In the genomic region with DNA sequence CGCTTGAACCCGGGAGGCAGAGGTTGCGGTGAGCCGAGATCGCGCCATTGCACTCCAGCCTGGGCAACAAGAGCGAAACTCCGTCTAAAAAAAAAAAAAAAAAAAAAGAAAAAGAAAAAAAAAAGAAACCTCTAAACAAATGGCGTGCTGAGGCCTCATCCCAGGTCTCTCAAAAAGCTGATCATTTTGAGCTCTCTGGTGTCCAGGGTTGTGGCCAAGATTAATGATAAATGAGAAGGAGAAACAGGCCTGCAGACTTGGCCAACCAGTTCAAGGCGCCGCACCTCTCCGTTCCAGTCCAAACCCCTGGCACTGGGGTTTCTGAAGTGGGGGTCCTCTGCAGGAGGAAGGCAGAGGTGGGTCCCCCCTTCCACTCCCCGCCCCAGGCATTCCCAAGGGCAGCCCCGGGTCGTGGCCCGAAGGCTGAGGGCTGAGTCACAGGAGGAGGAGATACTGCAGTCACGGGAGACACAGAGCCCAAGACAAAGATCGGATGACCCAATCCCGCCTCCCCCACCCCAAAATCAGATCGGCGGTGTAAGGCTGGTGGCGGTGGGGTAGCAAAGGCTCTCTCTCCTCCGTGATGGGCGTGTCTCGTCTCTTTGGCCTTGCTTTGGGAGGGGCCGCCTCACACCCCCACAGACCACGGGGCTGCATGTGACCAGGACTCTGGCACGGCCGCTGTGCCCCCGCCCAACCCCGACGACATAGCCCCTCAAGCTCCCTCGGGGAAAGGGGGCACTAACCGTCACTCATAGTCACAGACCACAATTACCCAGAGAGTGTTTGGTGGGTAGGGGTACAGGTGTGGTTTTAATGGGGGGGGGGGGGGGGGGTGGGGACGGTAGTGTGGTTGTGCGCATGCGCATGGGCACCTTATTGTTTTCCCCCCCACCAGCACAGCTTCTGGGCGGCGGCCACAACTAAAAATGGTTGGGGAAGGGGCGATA, we compare ENCODE assay signal across 8 cellular contexts. TPM values are rescaled to one million over a fixed set of nuclear protein-coding genes. Genes with fewer than 3 reads are reported as not detected.
DNase-seq lines count a peak whose midpoint lies in the region; ATAC-seq and TF ChIP-seq lines count a peak whose summit lies in the region.

No MANE protein-coding gene starts in this region.

- peaks cover 17% of the 10 kb centered on the region for H3K4me1 ChIP-seq in NT2/D1 (ENCODE audit: insufficient read depth, insufficient read length)
- peaks cover 33% of the 10 kb centered on the region for H3K4me1 ChIP-seq in cardiac muscle cell (ENCODE audit: low read depth)
- peaks cover 27% of the 10 kb centered on the region for H3K4me1 ChIP-seq in osteoblast (ENCODE audit: insufficient read depth, low read length)

- peaks cover 26% of the 10 kb centered on the region for H4K20me1 ChIP-seq in osteoblast (ENCODE audit: insufficient read depth, low read length)

- H2AFZ ChIP-seq in osteoblast (ENCODE audit: low read length), result peak overlapping the region; percentile 88

- H3K4me3 ChIP-seq in AG10803 (ENCODE audit: low read length) (peak overlapping the region; percentile 95), NT2/D1 (ENCODE audit: insufficient read length, low read depth) (peak overlapping the region; percentile 99), cardiac muscle cell (peak overlapping the region; percentile 97), osteoblast (ENCODE audit: insufficient read depth, low read length) (peak overlapping the region; percentile 100)

- H3K79me2 ChIP-seq in osteoblast (ENCODE audit: insufficient read depth, low read length), result peaks cover 55% of the 10 kb centered on the region

- H3K9ac ChIP-seq in NT2/D1 (ENCODE audit: insufficient read length, low read depth), result peak overlapping the region; percentile 97

- no peak for ATAC-seq in HG03469 (IDR thresholded peaks at IDR 0.05; ENCODE audit: unreplicated experiment)

- in situ Hi-C loops in GM13976 (cut with MboI; ENCODE audit: low sequenced_read_pairs, unreplicated experiment), result no loop called here

- DNase-seq in AG10803 (ENCODE audit: low read depth), result peak; percentile 77
- peak; percentile 75 for DNase-seq in GM13976 (ENCODE audit: low spot score)
- DNase-seq in NT2/D1 (ENCODE audit: low read depth, low spot score), result no peak
- DNase-seq in amniotic epithelial cell (ENCODE audit: low read depth), result peak; percentile 65
- DNase-seq in cardiac muscle cell (ENCODE audit: low read depth in 1 of 2, low spot score in 1 of 2), result peak; percentile 52 to 71
- peak; percentile 97 for DNase-seq in osteoblast (ENCODE audit: insufficient read length, low spot score, missing footprints)
- no peak for DNase-seq in pons (ENCODE audit: low spot score)

- H3K27ac ChIP-seq in cardiac muscle cell (peak overlapping the region; percentile 85), osteoblast (ENCODE audit: low read depth, low read length) (peak overlapping the region; percentile 77)

- H3K9me3 ChIP-seq in NT2/D1 (ENCODE audit: insufficient read depth, low read length) (no peaks in the 10 kb centered on the region), cardiac muscle cell (ENCODE audit: low read depth) (no peaks in the 10 kb centered on the region), osteoblast (ENCODE audit: low read depth, low read length) (no peaks in the 10 kb centered on the region)

- H3K27me3 ChIP-seq in NT2/D1 (ENCODE audit: insufficient read depth, insufficient read length) (no peaks in the 10 kb centered on the region), cardiac muscle cell (no peaks in the 10 kb centered on the region), osteoblast (ENCODE audit: insufficient read depth, low read length) (no peaks in the 10 kb centered on the region)

- peak overlapping the region; percentile 90 for H3K4me2 ChIP-seq in osteoblast (ENCODE audit: insufficient read depth, low read length)

- H3K36me3 ChIP-seq in NT2/D1 (ENCODE audit: insufficient read depth, insufficient read length, low read length) (peaks cover 31% of the 10 kb centered on the region), cardiac muscle cell (no peaks in the 10 kb centered on the region), osteoblast (ENCODE audit: insufficient read depth, low read length) (peaks cover 24% of the 10 kb centered on the region)

- TF ChIP-seq CTCF in AG10803 (conservative IDR thresholded peaks at IDR 0.05; ENCODE audit: low read length) (no peak), GM13976 (IDR thresholded peaks at IDR 0.05; ENCODE audit: borderline replicate concordance, control extremely low read depth, extremely low read depth, insufficient read depth, missing control alignments) (no peak), cardiac muscle cell (IDR thresholded peaks at IDR 0.05; ENCODE audit: low read depth, low read length) (no peak), osteoblast (IDR thresholded peaks at IDR 0.05; ENCODE audit: extremely low read depth, low read depth, low read length) (no peak)

RNA-seq across cellular contexts. Expression of a gene that starts 1.1 kb away (rescaled TPM):
- 264 and 312 TPM in 2 replicates for total RNA-seq in cardiac muscle cell
- 207 and 216 TPM in 2 replicates for polyA plus RNA-seq in cardiac muscle cell
- 441 and 449 TPM in 2 replicates for total RNA-seq in osteoblast

RNA-seq across cellular contexts. Expression of a gene that starts 4.0 kb away (rescaled TPM):
- total RNA-seq in cardiac muscle cell, result 18.5 and 18.8 TPM in 2 replicates
- polyA plus RNA-seq in cardiac muscle cell, result 19.9 and 23.1 TPM in 2 replicates
- 0.29 and 0.36 TPM in 2 replicates for total RNA-seq in osteoblast

RNA-seq across cellular contexts. Expression of a gene that starts 14.5 kb away (rescaled TPM):
- 4.7 and 6.8 TPM in 2 replicates for total RNA-seq in cardiac muscle cell
- polyA plus RNA-seq in cardiac muscle cell, result 8.7 and 9.4 TPM in 2 replicates
- 28.6 and 45.2 TPM in 2 replicates for total RNA-seq in osteoblast

RNA-seq across cellular contexts. Expression of a gene that starts 22.8 kb away (rescaled TPM):
- 958 and 1,193 TPM in 2 replicates for total RNA-seq in cardiac muscle cell
- 906 and 971 TPM in 2 replicates for polyA plus RNA-seq in cardiac muscle cell
- total RNA-seq in osteoblast, result 878 and 1,256 TPM in 2 replicates

RNA-seq across cellular contexts. Expression of a gene that starts 40.7 kb away (rescaled TPM):
- 20.5 and 28.8 TPM in 2 replicates for total RNA-seq in cardiac muscle cell
- 33.8 and 39.0 TPM in 2 replicates for polyA plus RNA-seq in cardiac muscle cell
- 8.8 and 10.1 TPM in 2 replicates for total RNA-seq in osteoblast

Comparison
In these comparisons a context has a peak if more than half of its experiments do, and no peak if none do; other contexts are left out.
1. DNase-seq: peak in AG10803 (single experiment), GM13976 (single experiment), amniotic epithelial cell (single experiment), cardiac muscle cell (2 of 2) and osteoblast (single experiment); none in NT2/D1 (single experiment) and pons (single experiment).
2. RNA of a gene that starts 4.0 kb away (total RNA-seq): 18.5 to 18.8 TPM in cardiac muscle cell; 0.29 to 0.36 TPM in osteoblast; every median in the first group is over 10 times any median in the second.
3. Peak in every context shown above with its lines, with median percentiles within 50 percentile points of each other: H3K4me3 ChIP-seq.